Comparison of ENCODE assay signal across 8 cellular contexts in the genomic region with DNA sequence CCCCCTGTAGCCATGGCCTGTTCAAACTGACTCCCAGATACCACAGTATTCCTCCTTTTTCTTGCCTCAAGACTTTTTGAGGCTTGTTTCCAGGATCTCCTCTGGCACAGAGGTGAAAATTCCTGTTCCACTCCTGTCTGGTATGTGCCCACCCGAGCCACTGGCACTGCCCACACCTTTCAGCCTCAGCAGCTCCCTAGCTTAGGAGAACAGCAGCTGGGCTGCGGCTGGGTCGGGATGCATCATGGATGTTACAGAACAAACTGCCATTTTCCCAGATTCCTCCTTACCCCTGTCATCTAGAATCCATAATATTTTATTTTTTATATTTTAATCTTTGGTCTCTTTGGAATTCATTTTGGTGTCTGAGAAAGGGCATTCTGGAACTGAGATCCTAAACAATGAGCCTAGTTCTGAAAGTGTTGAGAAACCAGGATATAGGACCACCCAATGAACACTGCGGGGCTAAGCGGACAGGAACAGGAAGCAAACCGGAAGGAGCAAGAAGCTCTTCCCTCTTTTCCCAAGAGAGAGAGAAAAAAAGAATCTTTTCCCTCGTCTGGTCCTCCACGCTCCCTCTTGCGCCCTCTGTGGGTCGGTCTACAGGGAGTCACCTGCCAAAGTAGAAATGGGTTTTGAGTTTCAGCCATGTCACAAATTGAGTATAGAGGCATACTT. TPM values are rescaled to one million over a fixed set of nuclear protein-coding genes. Genes with fewer than 3 reads are reported as not detected.
DNase-seq lines count a peak whose midpoint lies in the region; ATAC-seq and TF ChIP-seq lines count a peak whose summit lies in the region.

No MANE protein-coding gene starts in this region.

- peak overlapping the region; percentile 47 for H3K4me2 ChIP-seq in skeletal muscle satellite cell (ENCODE audit: low read length)

- no peaks in the 10 kb centered on the region for H3K36me3 Mint-ChIP-seq in T-helper 17 cell (ENCODE audit: low read depth)

- peak overlapping the region; percentile 53 to 72 for H3K27ac ChIP-seq in ascending aorta

- no peaks in the 10 kb centered on the region for H3K9me3 ChIP-seq in T-helper 17 cell (ENCODE audit: control insufficient read depth, low read length, poor library complexity, severe bottlenecking)
- H3K9me3 ChIP-seq in ascending aorta = no peaks in the 10 kb centered on the region
- no peaks in the 10 kb centered on the region for H3K9me3 ChIP-seq in skeletal muscle satellite cell (replicated peaks; ENCODE audit: low read length)

- ATAC-seq in T-helper 17 cell (peak; percentile 79), GM21515 (IDR thresholded peaks at IDR 0.05; ENCODE audit: unreplicated experiment) (no peak)

- peaks cover 5 to 21% of the 10 kb centered on the region in 2 donors for H3K4me1 ChIP-seq in ascending aorta
- peaks cover 18% of the 10 kb centered on the region for H3K4me1 ChIP-seq in skeletal muscle satellite cell (ENCODE audit: control insufficient read depth, insufficient read depth, low read length)

- peak overlapping the region; percentile 66 for H3K4me3 Mint-ChIP-seq in T-helper 17 cell

- intact Hi-C loops in ascending aorta (cut with DNase I) = loop anchor here (1.0 to 10.0 kb wide), 3 partner anchors 42 to 301 kb away; a partner anchor contains a TSS

- peak overlapping the region; percentile 56 for H3K27ac Mint-ChIP-seq in T-helper 17 cell

- CTCF ChIA-PET in GM10248 (lab: Yijun Ruan, JAX) = interaction anchor here (0.8 to 4.2 kb wide), 24 partner anchors 9 to 155 kb away, joined by 3 to 33 read pairs (median 4); a partner anchor contains a TSS

- POLR2A ChIA-PET in GM10248 (lab: Yijun Ruan, JAX) = no interaction called here

- H3K4me3 ChIP-seq in ascending aorta (peak overlapping the region in 1 of 2 donors; percentile 9), skeletal muscle satellite cell (ENCODE audit: low read length) (peak overlapping the region; percentile 17)

- TF ChIP-seq CTCF in GM10248 (IDR thresholded peaks at IDR 0.05; ENCODE audit: control extremely low read depth, extremely low read depth, low read depth, missing control alignments) (peak; percentile 85), ascending aorta (IDR thresholded peaks at IDR 0.05) (peak; percentile 69 to 87 (median 85))

- peak overlapping the region; percentile 49 for H3K9ac ChIP-seq in skeletal muscle satellite cell (ENCODE audit: low read depth, low read length)

- H3K27me3 ChIP-seq in ascending aorta (no peaks in the 10 kb centered on the region), skeletal muscle satellite cell (ENCODE audit: control insufficient read depth, insufficient read depth, low read length) (no peaks in the 10 kb centered on the region)

- peak; percentile 65 for DNase-seq in GM10248 (ENCODE audit: extremely low spot score)
- DNase-seq in NCI-H1092 (lab: John Stamatoyannopoulos, UW) = peak; percentile 76
- peak; percentile 39 to 59 (median 48) for DNase-seq in T-helper 17 cell
- peak in 1 of 2 donors; percentile 87 for DNase-seq in ascending aorta (ENCODE audit: low spot score in 2 of 2)
- peak in 34 of 51 donors; percentile 2 to 66 (median 28) for DNase-seq in hypothalamus (lab: John Stamatoyannopoulos, UW)
- DNase-seq in middle frontal gyrus (ENCODE audit: extremely low spot score, low spot score) = no peak

- H3K4me1 Mint-ChIP-seq in T-helper 17 cell = peaks cover 39% of the 10 kb centered on the region

- no peaks in the 10 kb centered on the region for H3K36me3 ChIP-seq in ascending aorta
- no peaks in the 10 kb centered on the region for H3K36me3 ChIP-seq in skeletal muscle satellite cell (ENCODE audit: insufficient read depth, low read length)

- H3K27me3 Mint-ChIP-seq in T-helper 17 cell = no peaks in the 10 kb centered on the region

RNA-seq across cellular contexts. Expression of a gene that starts 12.5 kb away (rescaled TPM):
- total RNA-seq in T-helper 17 cell = not detected
- not detected for total RNA-seq in ascending aorta
- total RNA-seq in skeletal muscle satellite cell (2012; rRNA removed) = not detected in 2 replicates

RNA-seq across cellular contexts. Expression of a gene that starts 36.2 kb away (rescaled TPM):
- total RNA-seq in T-helper 17 cell = not detected
- total RNA-seq in ascending aorta = 4.0 TPM
- 0.76 and 1.5 TPM in 2 replicates for total RNA-seq in skeletal muscle satellite cell (2012; rRNA removed)

RNA-seq across cellular contexts. Expression of a gene that starts 39.5 kb away (rescaled TPM):
- not detected for total RNA-seq in T-helper 17 cell
- total RNA-seq in ascending aorta = 32.7 TPM
- 0.25 and 2.4 TPM in 2 replicates for total RNA-seq in skeletal muscle satellite cell (2012; rRNA removed)

Comparison
In these comparisons a context has a peak if more than half of its experiments do, and no peak if none do; other contexts are left out.
1. RNA of a gene that starts 39.5 kb away (total RNA-seq): 32.7 TPM in ascending aorta (single experiment); not detected in T-helper 17 cell; every median in the first group is over 10 times any median in the second.